ENCODE assay signal across 1 cellular context in the genomic region with DNA sequence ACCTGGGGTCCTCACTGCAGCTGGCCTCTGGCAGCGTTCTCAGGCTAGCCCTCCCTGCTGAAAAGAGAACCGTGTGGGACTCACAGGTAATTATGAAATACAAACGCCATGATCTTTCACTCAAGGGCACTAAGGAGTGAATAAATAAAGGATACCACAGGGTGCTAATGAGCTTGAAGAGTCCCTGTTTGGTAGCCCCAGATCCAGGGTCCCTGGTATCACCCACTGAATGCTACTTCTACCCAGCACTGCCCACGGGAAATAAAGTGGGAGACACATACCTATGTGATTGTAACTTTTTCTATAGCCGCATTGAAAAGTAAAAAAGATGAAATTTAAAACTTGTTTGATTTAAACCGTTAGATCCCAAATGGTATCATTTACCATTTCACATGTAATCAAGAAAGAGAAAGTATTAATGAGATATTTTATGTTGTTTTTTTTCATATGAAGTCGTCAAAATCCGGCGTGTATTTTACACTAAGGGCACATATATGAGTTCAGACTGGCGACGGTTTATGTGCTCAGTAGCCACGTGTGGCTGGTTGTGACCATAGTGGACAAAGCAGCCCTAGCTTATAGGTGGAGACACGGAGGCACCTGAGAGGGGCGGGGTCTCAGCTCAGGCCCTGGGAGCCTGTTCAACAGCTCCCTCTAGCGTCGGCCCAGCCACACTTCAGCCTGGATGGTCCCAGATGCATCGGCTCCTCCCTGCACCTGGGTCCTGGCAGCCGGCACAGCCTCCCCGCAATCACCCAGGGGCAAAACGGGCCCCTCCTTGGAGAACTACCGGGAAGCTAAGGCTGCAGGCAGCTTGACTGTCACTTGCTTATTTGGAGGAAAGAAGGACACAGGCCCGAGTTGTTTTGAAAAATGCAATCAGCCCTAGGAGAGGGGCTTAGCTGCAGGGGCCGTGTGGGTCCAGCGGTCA.
TF ChIP-seq lines count a peak whose summit lies in the region.

No MANE protein-coding gene starts in this region.

TF ChIP-seq in K562, 482 proteins besides CTCF, POLR2A, EP300 and RAD21 (continued from another document and continues in another):
- peak; percentile 81 for TF ChIP-seq MYC (IDR thresholded peaks at IDR 0.05; ENCODE audit: low read depth, low read length)
- TF ChIP-seq MYC (CRISPR knock-in tag; IDR thresholded peaks at IDR 0.05; ENCODE audit: borderline replicate concordance, low read depth) = no peak
- 0 out of 2 replicates have a peak, but pooled peaks have one; percentile 26 for TF ChIP-seq TCF3 (CRISPR knock-in tag; IDR thresholded peaks at IDR 0.05)
- peak in 1 of 2 experiments; percentile 55; a peak in 1 of 4 replicates for TF ChIP-seq FOXK2 (conservative IDR thresholded peaks at IDR 0.05 in 1 of 2, IDR thresholded peaks at IDR 0.05 in 1 of 2; ENCODE audit: low read depth in 2 of 2)
- peak in 1 of 2 experiments; percentile 64; a peak in 1 of 4 replicates for TF ChIP-seq SRF (CRISPR knock-in tag; IDR thresholded peaks at IDR 0.05)
- TF ChIP-seq TBP (optimal IDR thresholded peaks at IDR 0.05; ENCODE audit: low read depth, low read length) = peak; percentile 57
- TF ChIP-seq TFAP4 (CRISPR knock-in tag; IDR thresholded peaks at IDR 0.05; ENCODE audit: borderline replicate concordance) = peak; percentile 68; the same call in 1 of the 2 replicates
- no peak for TF ChIP-seq ZNF696 (CRISPR knock-in tag; conservative IDR thresholded peaks at IDR 0.05)
- TF ChIP-seq VEZF1 (CRISPR knock-in tag; IDR thresholded peaks at IDR 0.05) = peak; percentile 43; the same call in 1 of the 2 replicates
- TF ChIP-seq POLR2G (IDR thresholded peaks at IDR 0.05; ENCODE audit: low read depth, low read length) = peak; percentile 34; the same call in 1 of the 2 replicates
- peak; percentile 91 for TF ChIP-seq KLF13 (tag; IDR thresholded peaks at IDR 0.05; ENCODE audit: borderline replicate concordance, low read depth)
- TF ChIP-seq, protein P1, sequence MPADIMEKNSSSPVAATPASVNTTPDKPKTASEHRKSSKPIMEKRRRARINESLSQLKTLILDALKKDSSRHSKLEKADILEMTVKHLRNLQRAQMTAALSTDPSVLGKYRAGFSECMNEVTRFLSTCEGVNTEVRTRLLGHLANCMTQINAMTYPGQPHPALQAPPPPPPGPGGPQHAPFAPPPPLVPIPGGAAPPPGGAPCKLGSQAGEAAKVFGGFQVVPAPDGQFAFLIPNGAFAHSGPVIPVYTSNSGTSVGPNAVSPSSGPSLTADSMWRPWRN (IDR thresholded peaks at IDR 0.05; ENCODE audit: low read depth) = no peak
- TF ChIP-seq, protein P2, sequence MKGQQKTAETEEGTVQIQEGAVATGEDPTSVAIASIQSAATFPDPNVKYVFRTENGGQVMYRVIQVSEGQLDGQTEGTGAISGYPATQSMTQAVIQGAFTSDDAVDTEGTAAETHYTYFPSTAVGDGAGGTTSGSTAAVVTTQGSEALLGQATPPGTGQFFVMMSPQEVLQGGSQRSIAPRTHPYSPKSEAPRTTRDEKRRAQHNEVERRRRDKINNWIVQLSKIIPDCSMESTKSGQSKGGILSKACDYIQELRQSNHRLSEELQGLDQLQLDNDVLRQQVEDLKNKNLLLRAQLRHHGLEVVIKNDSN (CRISPR knock-in tag; IDR thresholded peaks at IDR 0.05) = peak; percentile 54; the same call in 1 of the 2 replicates
- TF ChIP-seq, protein P3, sequence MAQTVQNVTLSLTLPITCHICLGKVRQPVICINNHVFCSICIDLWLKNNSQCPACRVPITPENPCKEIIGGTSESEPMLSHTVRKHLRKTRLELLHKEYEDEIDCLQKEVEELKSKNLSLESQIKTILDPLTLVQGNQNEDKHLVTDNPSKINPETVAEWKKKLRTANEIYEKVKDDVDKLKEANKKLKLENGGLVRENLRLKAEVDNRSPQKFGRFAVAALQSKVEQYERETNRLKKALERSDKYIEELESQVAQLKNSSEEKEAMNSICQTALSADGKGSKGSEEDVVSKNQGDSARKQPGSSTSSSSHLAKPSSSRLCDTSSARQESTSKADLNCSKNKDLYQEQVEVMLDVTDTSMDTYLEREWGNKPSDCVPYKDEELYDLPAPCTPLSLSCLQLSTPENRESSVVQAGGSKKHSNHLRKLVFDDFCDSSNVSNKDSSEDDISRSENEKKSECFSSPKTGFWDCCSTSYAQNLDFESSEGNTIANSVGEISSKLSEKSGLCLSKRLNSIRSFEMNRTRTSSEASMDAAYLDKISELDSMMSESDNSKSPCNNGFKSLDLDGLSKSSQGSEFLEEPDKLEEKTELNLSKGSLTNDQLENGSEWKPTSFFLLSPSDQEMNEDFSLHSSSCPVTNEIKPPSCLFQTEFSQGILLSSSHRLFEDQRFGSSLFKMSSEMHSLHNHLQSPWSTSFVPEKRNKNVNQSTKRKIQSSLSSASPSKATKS (CRISPR knock-in tag; IDR thresholded peaks at IDR 0.05) = no peak
- no peak for TF ChIP-seq THRAP3 (IDR thresholded peaks at IDR 0.05; ENCODE audit: borderline replicate concordance)
- TF ChIP-seq EP400 (IDR thresholded peaks at IDR 0.05) = no peak; the same call in none of the 2 replicates
- TF ChIP-seq RCOR1 (IDR thresholded peaks at IDR 0.05; ENCODE audit: borderline replicate concordance in 1 of 2, low read depth in 2 of 2, low read length in 2 of 2) = peak in 1 of 2 experiments; percentile 78; a peak in 2 of 4 replicates
- TF ChIP-seq, protein P4, sequence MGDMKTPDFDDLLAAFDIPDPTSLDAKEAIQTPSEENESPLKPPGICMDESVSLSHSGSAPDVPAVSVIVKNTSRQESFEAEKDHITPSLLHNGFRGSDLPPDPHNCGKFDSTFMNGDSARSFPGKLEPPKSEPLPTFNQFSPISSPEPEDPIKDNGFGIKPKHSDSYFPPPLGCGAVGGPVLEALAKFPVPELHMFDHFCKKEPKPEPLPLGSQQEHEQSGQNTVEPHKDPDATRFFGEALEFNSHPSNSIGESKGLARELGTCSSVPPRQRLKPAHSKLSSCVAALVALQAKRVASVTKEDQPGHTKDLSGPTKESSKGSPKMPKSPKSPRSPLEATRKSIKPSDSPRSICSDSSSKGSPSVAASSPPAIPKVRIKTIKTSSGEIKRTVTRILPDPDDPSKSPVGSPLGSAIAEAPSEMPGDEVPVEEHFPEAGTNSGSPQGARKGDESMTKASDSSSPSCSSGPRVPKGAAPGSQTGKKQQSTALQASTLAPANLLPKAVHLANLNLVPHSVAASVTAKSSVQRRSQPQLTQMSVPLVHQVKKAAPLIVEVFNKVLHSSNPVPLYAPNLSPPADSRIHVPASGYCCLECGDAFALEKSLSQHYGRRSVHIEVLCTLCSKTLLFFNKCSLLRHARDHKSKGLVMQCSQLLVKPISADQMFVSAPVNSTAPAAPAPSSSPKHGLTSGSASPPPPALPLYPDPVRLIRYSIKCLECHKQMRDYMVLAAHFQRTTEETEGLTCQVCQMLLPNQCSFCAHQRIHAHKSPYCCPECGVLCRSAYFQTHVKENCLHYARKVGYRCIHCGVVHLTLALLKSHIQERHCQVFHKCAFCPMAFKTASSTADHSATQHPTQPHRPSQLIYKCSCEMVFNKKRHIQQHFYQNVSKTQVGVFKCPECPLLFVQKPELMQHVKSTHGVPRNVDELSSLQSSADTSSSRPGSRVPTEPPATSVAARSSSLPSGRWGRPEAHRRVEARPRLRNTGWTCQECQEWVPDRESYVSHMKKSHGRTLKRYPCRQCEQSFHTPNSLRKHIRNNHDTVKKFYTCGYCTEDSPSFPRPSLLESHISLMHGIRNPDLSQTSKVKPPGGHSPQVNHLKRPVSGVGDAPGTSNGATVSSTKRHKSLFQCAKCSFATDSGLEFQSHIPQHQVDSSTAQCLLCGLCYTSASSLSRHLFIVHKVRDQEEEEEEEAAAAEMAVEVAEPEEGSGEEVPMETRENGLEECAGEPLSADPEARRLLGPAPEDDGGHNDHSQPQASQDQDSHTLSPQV (IDR thresholded peaks at IDR 0.05) = peak; percentile 88
- TF ChIP-seq, protein P5, sequence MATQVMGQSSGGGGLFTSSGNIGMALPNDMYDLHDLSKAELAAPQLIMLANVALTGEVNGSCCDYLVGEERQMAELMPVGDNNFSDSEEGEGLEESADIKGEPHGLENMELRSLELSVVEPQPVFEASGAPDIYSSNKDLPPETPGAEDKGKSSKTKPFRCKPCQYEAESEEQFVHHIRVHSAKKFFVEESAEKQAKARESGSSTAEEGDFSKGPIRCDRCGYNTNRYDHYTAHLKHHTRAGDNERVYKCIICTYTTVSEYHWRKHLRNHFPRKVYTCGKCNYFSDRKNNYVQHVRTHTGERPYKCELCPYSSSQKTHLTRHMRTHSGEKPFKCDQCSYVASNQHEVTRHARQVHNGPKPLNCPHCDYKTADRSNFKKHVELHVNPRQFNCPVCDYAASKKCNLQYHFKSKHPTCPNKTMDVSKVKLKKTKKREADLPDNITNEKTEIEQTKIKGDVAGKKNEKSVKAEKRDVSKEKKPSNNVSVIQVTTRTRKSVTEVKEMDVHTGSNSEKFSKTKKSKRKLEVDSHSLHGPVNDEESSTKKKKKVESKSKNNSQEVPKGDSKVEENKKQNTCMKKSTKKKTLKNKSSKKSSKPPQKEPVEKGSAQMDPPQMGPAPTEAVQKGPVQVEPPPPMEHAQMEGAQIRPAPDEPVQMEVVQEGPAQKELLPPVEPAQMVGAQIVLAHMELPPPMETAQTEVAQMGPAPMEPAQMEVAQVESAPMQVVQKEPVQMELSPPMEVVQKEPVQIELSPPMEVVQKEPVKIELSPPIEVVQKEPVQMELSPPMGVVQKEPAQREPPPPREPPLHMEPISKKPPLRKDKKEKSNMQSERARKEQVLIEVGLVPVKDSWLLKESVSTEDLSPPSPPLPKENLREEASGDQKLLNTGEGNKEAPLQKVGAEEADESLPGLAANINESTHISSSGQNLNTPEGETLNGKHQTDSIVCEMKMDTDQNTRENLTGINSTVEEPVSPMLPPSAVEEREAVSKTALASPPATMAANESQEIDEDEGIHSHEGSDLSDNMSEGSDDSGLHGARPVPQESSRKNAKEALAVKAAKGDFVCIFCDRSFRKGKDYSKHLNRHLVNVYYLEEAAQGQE (CRISPR knock-in tag; IDR thresholded peaks at IDR 0.05; ENCODE audit: low read depth) = no peak
